In genomic region chr4:53366301-53366716, GRCh38 we compare ENCODE assay signal across 8 cellular contexts. TPM values are rescaled to one million over a fixed set of nuclear protein-coding genes. Genes with fewer than 3 reads are reported as not detected.
DNase-seq lines count a peak whose midpoint lies in the region; ATAC-seq and TF ChIP-seq lines count a peak whose summit lies in the region.

No MANE protein-coding gene starts in this region.

- peak overlapping the region; percentile 90 for H3K4me3 Mint-ChIP-seq in mesothelial cell of epicardium

- intact Hi-C loops in ascending aorta (cut with DNase I): loop anchor here (1.0 to 10.0 kb wide), 6 partner anchors 11 to 1524 kb away; partner anchors contain the start of genes CHIC2, DCUN1D4, FIP1L1 and USP46

- H3K79me2 ChIP-seq in DOHH2 (ENCODE audit: control insufficient read depth, low read length): peaks cover 46% of the 10 kb centered on the region

- H3K4me2 ChIP-seq in DOHH2 (ENCODE audit: low read length): peak overlapping the region; percentile 82

- TF ChIP-seq CTCF in DOHH2 (IDR thresholded peaks at IDR 0.05; ENCODE audit: low read depth, low read length, poor library complexity, severe bottlenecking): no peak
- no peak for TF ChIP-seq CTCF in ascending aorta (IDR thresholded peaks at IDR 0.05)
- no peak for TF ChIP-seq CTCF in mesothelial cell of epicardium (IDR thresholded peaks at IDR 0.05; ENCODE audit: unreplicated experiment)

- H3K27ac Mint-ChIP-seq in mesothelial cell of epicardium: peak overlapping the region; percentile 86

- H3K27ac ChIP-seq in DOHH2 (ENCODE audit: low read depth, low read length): peak overlapping the region; percentile 26
- peak overlapping the region; percentile 17 to 30 for H3K27ac ChIP-seq in ascending aorta

- H3K4me1 ChIP-seq in DOHH2 (ENCODE audit: control insufficient read depth, low read length): peaks cover 38% of the 10 kb centered on the region
- H3K4me1 ChIP-seq in ascending aorta: peaks cover 4 to 22% of the 10 kb centered on the region in 2 donors

- H3K27me3 Mint-ChIP-seq in mesothelial cell of epicardium (ENCODE audit: low read depth): peaks cover 38% of the 10 kb centered on the region

- DNase-seq in ascending aorta (ENCODE audit: low spot score in 2 of 2): no peak
- no peak for DNase-seq in mesothelial cell of epicardium (ENCODE audit: low spot score in 2 of 2, unreplicated experiment in 2 of 2)
- DNase-seq in NK-92 treated with Interleukin-12 subunit alpha and Interleukin-12 subunit beta, amount 100 ng/mL, for 24 hours (lab: John Stamatoyannopoulos, UW): no peak
- no peak for DNase-seq in NCI-H2171 treated with DMSO at 0.1 percent for 48 hours (lab: John Stamatoyannopoulos, UW)
- no peak for DNase-seq in NCI-H2196 (lab: John Stamatoyannopoulos, UW; ENCODE audit: unreplicated experiment)
- no peak for DNase-seq in activated CD4-positive, alpha-beta T cell treated with anti-CD3 and anti-CD28 coated beads, Interleukin-2, amount 50 U/mL, for 48 hours

- peak overlapping the region; percentile 99 for H3K4me3 ChIP-seq in DOHH2 (ENCODE audit: low read length)
- H3K4me3 ChIP-seq in ascending aorta: peak overlapping the region; percentile 69 to 97

- peaks cover 3% of the 10 kb centered on the region; the same call in 1 of the 2 replicates for H3F3A ChIP-seq in DOHH2 (ENCODE audit: control insufficient read depth, insufficient read depth)

- H3K9me3 Mint-ChIP-seq in mesothelial cell of epicardium: no peaks in the 10 kb centered on the region

- H3K9me2 ChIP-seq in DOHH2 (replicated peaks; ENCODE audit: control insufficient read depth, low read length): no peaks in the 10 kb centered on the region

- H3K9me3 ChIP-seq in DOHH2 (ENCODE audit: control insufficient read depth, insufficient read depth, low read length): no peaks in the 10 kb centered on the region
- no peaks in the 10 kb centered on the region for H3K9me3 ChIP-seq in ascending aorta

- H3K4me1 Mint-ChIP-seq in mesothelial cell of epicardium: peaks cover 30% of the 10 kb centered on the region

- 0 out of 2 replicates have a peak, but pooled peaks cover 5% of the 10 kb centered on the region for H3K27me3 ChIP-seq in DOHH2 (ENCODE audit: control insufficient read depth, low read length)
- no peaks in the 10 kb centered on the region for H3K27me3 ChIP-seq in ascending aorta

- H4K20me1 ChIP-seq in DOHH2 (ENCODE audit: control insufficient read depth, insufficient read depth, low read depth, low read length): no peaks in the 10 kb centered on the region; the same call in 1 of the 2 replicates

- H3K36me3 ChIP-seq in DOHH2 (ENCODE audit: control insufficient read depth, low read length): peaks cover 18% of the 10 kb centered on the region
- H3K36me3 ChIP-seq in ascending aorta: no peaks in the 10 kb centered on the region

- peak; percentile 1 for ATAC-seq in HG02759 (IDR thresholded peaks at IDR 0.05; ENCODE audit: unreplicated experiment)

- no peaks in the 10 kb centered on the region for H3K36me3 Mint-ChIP-seq in mesothelial cell of epicardium

RNA-seq across cellular contexts. Expression of gene SCFD2, which starts 0.4 kb away (rescaled TPM):
- total RNA-seq in ascending aorta (22.8 TPM), mesothelial cell of epicardium (14.5 to 15.8 TPM (median 15.6 TPM) in 3 replicates)

RNA-seq across cellular contexts. Expression of gene FIP1L1, which starts 11.1 kb away (rescaled TPM):
- total RNA-seq in ascending aorta (20.4 TPM), mesothelial cell of epicardium (79.4 to 85.1 TPM (median 82.6 TPM) in 3 replicates)
